In the genomic region with DNA sequence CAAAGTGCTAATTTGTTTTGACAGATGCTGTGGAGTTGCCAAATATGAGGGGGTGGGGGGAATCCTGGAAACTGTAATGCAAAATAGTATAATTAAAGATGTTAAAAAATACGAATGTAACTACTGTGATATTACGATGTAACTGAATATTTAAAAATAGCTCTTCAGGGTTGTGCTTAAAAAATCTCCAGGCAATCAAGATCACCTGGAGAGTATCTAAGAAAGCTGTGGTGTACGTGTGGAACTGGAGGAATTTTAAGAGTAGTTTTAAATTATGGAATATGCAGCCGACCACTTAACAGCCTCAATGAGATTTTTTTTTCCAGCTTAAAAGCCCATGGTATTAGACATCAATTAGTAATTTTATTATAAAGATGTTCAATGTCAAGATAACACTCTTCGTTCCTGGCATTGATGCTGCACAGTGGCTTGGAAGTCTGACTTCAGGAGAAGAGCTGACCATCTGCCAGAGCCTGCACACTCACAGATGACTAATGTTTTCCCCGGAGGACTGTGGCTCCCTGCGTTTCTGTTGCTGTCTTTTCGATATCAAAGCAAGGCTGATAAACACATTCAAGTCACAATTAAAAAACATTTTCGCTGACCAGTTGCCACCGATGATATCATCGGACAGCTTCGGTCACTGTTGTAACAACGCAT, we compare ENCODE assay signal across 12 cellular contexts.
DNase-seq lines count a peak whose midpoint lies in the region; ATAC-seq and TF ChIP-seq lines count a peak whose summit lies in the region.
"Had no signal": no experiment of that assay in that cellular context is flagged by ENCODE, and none has a peak within 500 bp of the region (broad histone marks: within the 10 kb centered on the region; RNA-seq: fewer than 3 reads in every experiment).

No MANE protein-coding gene starts in this region.

- DNase-seq in DMS 273 treated with DMSO at 0.1 percent for 48 hours (lab: John Stamatoyannopoulos, UW) (peak; percentile 53), NCI-H2171 (lab: John Stamatoyannopoulos, UW) (peak; percentile 90), left kidney (ENCODE audit: low read depth, low spot score) (peak; percentile 15), inferior parietal cortex (ENCODE audit: extremely low spot score) (no peak), activated gamma-delta T cell treated with Interleukin-2 at 50 U/mL for 16 hours (no peak)
- DNase-seq in NK-92 treated with Interleukin-12 subunit alpha and Interleukin-12 subunit beta, amount 100 ng/mL, for 24 hours (lab: John Stamatoyannopoulos, UW): no peak
- DNase-seq: activated T-cell treated with anti-CD3 and anti-CD28 coated beads, Interleukin-2, amount 50 U/mL, for 4 hours; CD8-positive, alpha-beta T cell; NCI-H1092 had no signal

- no peak for ATAC-seq in HG03439 (IDR thresholded peaks at IDR 0.05; ENCODE audit: unreplicated experiment)
- ATAC-seq: activated T-cell treated with anti-CD3 and anti-CD28 coated beads, Interleukin-2, amount 50 U/mL, for 4 hours; CD8-positive, alpha-beta T cell had no signal

- no peaks in the 10 kb centered on the region for H3K27me3 Mint-ChIP-seq in brain

- peak overlapping the region in 4 of 5 experiments; percentile 47 to 79 (median 66) for H3K27ac Mint-ChIP-seq in brain
- H3K27ac Mint-ChIP-seq: CD8-positive, alpha-beta T cell had no signal

- H3K4me1 Mint-ChIP-seq in brain: peaks cover 30% of the 10 kb centered on the region
- H3K4me1 Mint-ChIP-seq: central memory CD8-positive, alpha-beta T cell had no signal

- H3K4me3 Mint-ChIP-seq in brain: peak overlapping the region in 2 of 5 experiments; percentile 51
- H3K4me3 Mint-ChIP-seq: activated T-cell treated with anti-CD3 and anti-CD28 coated beads, Interleukin-2, amount 50 U/mL, for 4 hours; CD8-positive, alpha-beta T cell; central memory CD8-positive, alpha-beta T cell had no signal

- H3K36me3 Mint-ChIP-seq in brain: peaks cover 3% of the 10 kb centered on the region
- H3K36me3 Mint-ChIP-seq: CD8-positive, alpha-beta T cell had no signal

- peaks cover 8 to 27% (median 22%) of the 10 kb centered on the region in 5 experiments for H3K9me3 Mint-ChIP-seq in brain
- H3K9me3 Mint-ChIP-seq: activated T-cell treated with anti-CD3 and anti-CD28 coated beads, Interleukin-2, amount 50 U/mL, for 4 hours; CD8-positive, alpha-beta T cell; central memory CD8-positive, alpha-beta T cell had no signal

- TF ChIP-seq CTCF in brain (conservative IDR thresholded peaks at IDR 0.05): no peak

Comparison
In these comparisons a context has a peak if more than half of its experiments do, and no peak if none do; other contexts are left out.
1. DNase-seq: peak in DMS 273 treated with DMSO at 0.1 percent for 48 hours (single experiment), NCI-H2171 (single experiment) and left kidney (single experiment); none in inferior parietal cortex (single experiment), NK-92 treated with Interleukin-12 subunit alpha and Interleukin-12 subunit beta, amount 100 ng/mL, for 24 hours (single experiment) and activated gamma-delta T cell treated with Interleukin-2 at 50 U/mL for 16 hours (single experiment).